In genomic region chr10:79404231-79404609, GRCh38 we compare ENCODE assay signal across 11 cellular contexts. TPM values are rescaled to one million over a fixed set of nuclear protein-coding genes. Genes with fewer than 3 reads are reported as not detected.
DNase-seq lines count a peak whose midpoint lies in the region; FAIRE-seq and TF ChIP-seq lines count a peak whose summit lies in the region.
"Had no signal": no experiment of that assay in that cellular context is flagged by ENCODE, and none has a peak within 500 bp of the region (broad histone marks: within the 10 kb centered on the region; RNA-seq: fewer than 3 reads in every experiment).

No MANE protein-coding gene starts in this region.

- H3K9me3 ChIP-seq in mucosa of rectum (ENCODE audit: control insufficient read depth in 2 of 2, low read length in 2 of 2) (no peaks in the 10 kb centered on the region), Caco-2 (no peaks in the 10 kb centered on the region)

- no peak for TF ChIP-seq CTCF in Caco-2 (IDR thresholded peaks at IDR 0.05; ENCODE audit: insufficient read depth in 1 of 2, low read depth in 1 of 2, low read length in 1 of 2, severe bottlenecking in 1 of 2, unreplicated experiment in 1 of 2)

- no peak for FAIRE-seq in GM12891 (lab: Jason Lieb, UNC)

- DNase-seq in AG08396 (ENCODE audit: low spot score) (peak; percentile 75), RPMI7951 (ENCODE audit: low read depth) (peak; percentile 93), fibroblast of gingiva (ENCODE audit: low read depth) (peak; percentile 88), GM12891 (ENCODE audit: insufficient read length, low spot score) (no peak), Caco-2 (no peak)
- DNase-seq in activated T-cell treated with anti-CD3 and anti-CD28 coated beads, Interleukin-2, amount 50 U/mL, for 48 hours = no peak
- DNase-seq in activated T-helper 1 cell treated with anti-CD3 and anti-CD28 coated beads, Interleukin-12 subunit alpha, Interleukin-12 subunit beta, Interleukin-2, Interleukin-4 antibody, amounts not matched to agents 30 ng/mL and 10 ng/mL and 1 ng/mL, durations not matched to agents 14 hours and 24 hours and 36 hours (ENCODE audit: low spot score) = no peak
- DNase-seq: activated T-cell treated with anti-CD3 and anti-CD28 coated beads, Interleukin-2, amount 50 U/mL, for 24 hours; NCI-H187 had no signal

- no peak for TF ChIP-seq POLR2A in GM12891 (IDR thresholded peaks at IDR 0.05; ENCODE audit: low read depth, low read length)

- no peaks in the 10 kb centered on the region for H3K36me3 Mint-ChIP-seq in Caco-2 (ENCODE audit: insufficient read depth, unreplicated experiment)
- no peaks in the 10 kb centered on the region for H3K36me3 Mint-ChIP-seq in activated T-helper 1 cell treated with anti-CD3 and anti-CD28 coated beads, Interleukin-12 subunit alpha, Interleukin-12 subunit beta, Interleukin-2, Interleukin-4 antibody, amounts not matched to agents 30 ng/mL and 10 ng/mL and 1 ng/mL, durations not matched to agents 14 hours and 24 hours and 36 hours (ENCODE audit: low read depth)

- H3K9ac ChIP-seq in mucosa of rectum (ENCODE audit: low read depth in 1 of 2, low read length in 2 of 2) = no peak overlapping the region

- POLR2A ChIA-PET in Caco-2 (lab: Charles Lee) = no interaction called here

- no peaks in the 10 kb centered on the region for H3K9me3 Mint-ChIP-seq in Caco-2 (ENCODE audit: unreplicated experiment)
- no peaks in the 10 kb centered on the region for H3K9me3 Mint-ChIP-seq in activated T-helper 1 cell treated with anti-CD3 and anti-CD28 coated beads, Interleukin-12 subunit alpha, Interleukin-12 subunit beta, Interleukin-2, Interleukin-4 antibody, amounts not matched to agents 30 ng/mL and 10 ng/mL and 1 ng/mL, durations not matched to agents 14 hours and 24 hours and 36 hours
- H3K9me3 Mint-ChIP-seq: activated T-cell treated with anti-CD3 and anti-CD28 coated beads, Interleukin-2, amount 50 U/mL, for 24 hours had no signal

- H3K4me1 ChIP-seq in mucosa of rectum (ENCODE audit: control insufficient read depth in 2 of 2, insufficient read depth in 2 of 2, low read length in 2 of 2) = peaks cover 43 to 52% of the 10 kb centered on the region in 2 donors
- no peaks in the 10 kb centered on the region for H3K4me1 ChIP-seq in Caco-2

- BruUV-seq in Caco-2 (replicated peaks; lab: Mats Ljungman, UMichigan) = no TSS peak

- peaks cover 13% of the 10 kb centered on the region for H3K4me1 Mint-ChIP-seq in Caco-2 (ENCODE audit: low read depth, unreplicated experiment)
- no peaks in the 10 kb centered on the region for H3K4me1 Mint-ChIP-seq in activated T-helper 1 cell treated with anti-CD3 and anti-CD28 coated beads, Interleukin-12 subunit alpha, Interleukin-12 subunit beta, Interleukin-2, Interleukin-4 antibody, amounts not matched to agents 30 ng/mL and 10 ng/mL and 1 ng/mL, durations not matched to agents 14 hours and 24 hours and 36 hours (ENCODE audit: low read depth)

- H3K4me3 Mint-ChIP-seq in Caco-2 (ENCODE audit: unreplicated experiment) = no peak overlapping the region
- no peak overlapping the region for H3K4me3 Mint-ChIP-seq in activated T-helper 1 cell treated with anti-CD3 and anti-CD28 coated beads, Interleukin-12 subunit alpha, Interleukin-12 subunit beta, Interleukin-2, Interleukin-4 antibody, amounts not matched to agents 30 ng/mL and 10 ng/mL and 1 ng/mL, durations not matched to agents 14 hours and 24 hours and 36 hours
- H3K4me3 Mint-ChIP-seq: activated T-cell treated with anti-CD3 and anti-CD28 coated beads, Interleukin-2, amount 50 U/mL, for 24 hours had no signal

- CTCF ChIA-PET in Caco-2 (lab: Charles Lee) = interaction anchor here (0.7 to 1.2 kb wide), 2 partner anchors 56 to 63 kb away, joined by 7 to 8 read pairs; no protein-coding TSS in a partner anchor

- intact Hi-C loops in Caco-2 (cut with micrococcal nuclease; ENCODE audit: unreplicated experiment) = no loop called here
- intact Hi-C loops in activated T-helper 1 cell treated with anti-CD3 and anti-CD28 coated beads, Interleukin-12 subunit alpha, Interleukin-12 subunit beta, Interleukin-2, Interleukin-4 antibody, amounts not matched to agents 30 ng/mL and 10 ng/mL and 1 ng/mL, durations not matched to agents 14 hours and 24 hours and 36 hours (cut with micrococcal nuclease) = no loop called here

- peaks cover 0 to 2% of the 10 kb centered on the region in 2 donors for H3K36me3 ChIP-seq in mucosa of rectum (ENCODE audit: control insufficient read depth in 2 of 2, insufficient read depth in 2 of 2, low read length in 2 of 2)
- no peaks in the 10 kb centered on the region for H3K36me3 ChIP-seq in Caco-2 (ENCODE audit: control insufficient read depth, insufficient read depth, low read length)

- no peak overlapping the region for H3K27ac Mint-ChIP-seq in Caco-2 (ENCODE audit: unreplicated experiment)
- no peak overlapping the region for H3K27ac Mint-ChIP-seq in activated T-helper 1 cell treated with anti-CD3 and anti-CD28 coated beads, Interleukin-12 subunit alpha, Interleukin-12 subunit beta, Interleukin-2, Interleukin-4 antibody, amounts not matched to agents 30 ng/mL and 10 ng/mL and 1 ng/mL, durations not matched to agents 14 hours and 24 hours and 36 hours
- H3K27ac Mint-ChIP-seq: activated T-cell treated with anti-CD3 and anti-CD28 coated beads, Interleukin-2, amount 50 U/mL, for 24 hours had no signal

- no peaks in the 10 kb centered on the region for H3K27me3 Mint-ChIP-seq in Caco-2 (ENCODE audit: insufficient read depth, unreplicated experiment)
- H3K27me3 Mint-ChIP-seq in activated T-helper 1 cell treated with anti-CD3 and anti-CD28 coated beads, Interleukin-12 subunit alpha, Interleukin-12 subunit beta, Interleukin-2, Interleukin-4 antibody, amounts not matched to agents 30 ng/mL and 10 ng/mL and 1 ng/mL, durations not matched to agents 14 hours and 24 hours and 36 hours (ENCODE audit: insufficient read depth) = peaks cover 2% of the 10 kb centered on the region
- H3K27me3 Mint-ChIP-seq: activated T-cell treated with anti-CD3 and anti-CD28 coated beads, Interleukin-2, amount 50 U/mL, for 24 hours had no signal

- H3K27ac ChIP-seq in mucosa of rectum (ENCODE audit: low read depth in 2 of 2, low read length in 2 of 2) = peak overlapping the region; percentile 53 to 70

- H3K4me3 ChIP-seq in mucosa of rectum (ENCODE audit: low read length in 2 of 2) (no peak overlapping the region), Caco-2 (ENCODE audit: low read depth, low read length) (no peak overlapping the region)

- H3K27me3 ChIP-seq in mucosa of rectum (ENCODE audit: control insufficient read depth in 2 of 2, insufficient read depth in 2 of 2, low read length in 2 of 2) = no peaks in the 10 kb centered on the region
- H3K27me3 ChIP-seq in Caco-2 (replicated peaks; ENCODE audit: control insufficient read depth, insufficient read depth, low read length) = no peaks in the 10 kb centered on the region

TF ChIP-seq in GM12891, 5 proteins besides CTCF, POLR2A, EP300 and RAD21:
- TF ChIP-seq SPI1 (IDR thresholded peaks at IDR 0.05; ENCODE audit: low read depth, low read length) (no peak), POLR2AphosphoS5 (IDR thresholded peaks at IDR 0.05; ENCODE audit: low read depth, low read length) (no peak), TAF1 (IDR thresholded peaks at IDR 0.05; ENCODE audit: low read depth, low read length) (no peak)

RNA-seq across cellular contexts. Expression of gene ZCCHC24, which starts 41.2 kb away (rescaled TPM):
- total RNA-seq in RPMI7951 (2014; rRNA removed; shearing (Covaris generic)) = 21.0 and 24.6 TPM in 2 replicates
- 0.06 TPM for polyA plus RNA-seq in GM12891 (2012; ENCODE audit: low read depth, missing spikeins)
- total RNA-seq in Caco-2 (2022) = 2.5 and 3.1 TPM in 2 replicates
- total RNA-seq in activated T-helper 1 cell treated with anti-CD3 and anti-CD28 coated beads, Interleukin-12 subunit alpha, Interleukin-12 subunit beta, Interleukin-2, Interleukin-4 antibody, amounts not matched to agents 30 ng/mL and 10 ng/mL and 1 ng/mL, durations not matched to agents 14 hours and 24 hours and 36 hours = 0.52 and 0.59 TPM in 2 replicates
- polyA plus RNA-seq: neural cell had no signal

RNA-seq across cellular contexts. Expression of gene PPIF, which starts 57.0 kb away (rescaled TPM):
- total RNA-seq in RPMI7951 (2014; rRNA removed; shearing (Covaris generic)) = 19.1 and 23.0 TPM in 2 replicates
- 73.2 TPM for polyA plus RNA-seq in GM12891 (2012; ENCODE audit: low read depth, missing spikeins)
- 116 and 133 TPM in 2 replicates for total RNA-seq in Caco-2 (2022)
- total RNA-seq in activated T-helper 1 cell treated with anti-CD3 and anti-CD28 coated beads, Interleukin-12 subunit alpha, Interleukin-12 subunit beta, Interleukin-2, Interleukin-4 antibody, amounts not matched to agents 30 ng/mL and 10 ng/mL and 1 ng/mL, durations not matched to agents 14 hours and 24 hours and 36 hours = 155 and 157 TPM in 2 replicates

Comparison
In these comparisons a context has a peak if more than half of its experiments do, and no peak if none do; other contexts are left out.
1. DNase-seq: peak in AG08396 (single experiment), RPMI7951 (single experiment) and fibroblast of gingiva (single experiment); none in GM12891 (single experiment), activated T-cell treated with anti-CD3 and anti-CD28 coated beads, Interleukin-2, amount 50 U/mL, for 48 hours (0 of 2), Caco-2 (0 of 2) and activated T-helper 1 cell treated with anti-CD3 and anti-CD28 coated beads, Interleukin-12 subunit alpha, Interleukin-12 subunit beta, Interleukin-2, Interleukin-4 antibody, amounts not matched to agents 30 ng/mL and 10 ng/mL and 1 ng/mL, durations not matched to agents 14 hours and 24 hours and 36 hours (single experiment).